In the genomic region with DNA sequence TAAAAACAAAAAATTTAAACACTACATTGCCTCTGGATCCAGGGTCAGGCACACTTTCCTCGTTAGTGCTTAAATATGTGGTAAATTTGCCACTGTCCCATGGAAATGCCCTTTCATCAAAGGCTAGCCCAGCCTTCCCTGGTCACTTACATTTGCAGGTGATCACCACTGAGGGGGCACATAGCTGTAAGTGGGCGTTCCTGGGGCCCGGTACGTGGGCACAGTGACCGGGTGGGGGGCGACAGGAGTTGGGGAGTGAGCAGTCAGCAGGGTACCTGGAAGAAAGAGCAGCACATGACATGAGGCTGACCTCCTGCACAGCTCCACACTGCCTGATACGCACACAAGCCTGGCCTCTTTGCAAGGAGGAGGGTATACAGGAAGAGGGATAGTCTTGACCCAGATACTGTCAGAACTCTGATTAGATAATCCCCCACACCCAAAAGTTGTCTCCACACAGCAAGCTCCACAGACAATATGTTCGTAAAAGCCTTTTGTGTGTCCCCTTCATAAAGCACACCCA, we compare ENCODE assay signal across 20 cellular contexts.
"Had no signal": no experiment of that assay in that cellular context is flagged by ENCODE, and none has a peak within 500 bp of the region (broad histone marks: within the 10 kb centered on the region; RNA-seq: fewer than 3 reads in every experiment).

No MANE protein-coding gene starts in this region.

- H3K9me3 ChIP-seq: gastroesophageal sphincter, heart left ventricle, left lung, sigmoid colon, SJSA1, spleen, thyroid gland had no signal

- H3K4me3 ChIP-seq: gastroesophageal sphincter, heart left ventricle, left lung, sigmoid colon, SJSA1, spleen, thyroid gland had no signal

- H3K4me1 ChIP-seq: left lung had no signal

- H2AFZ ChIP-seq: parathyroid adenoma had no signal

- H3K9ac ChIP-seq: parathyroid adenoma had no signal

- H3K4me3 Mint-ChIP-seq: activated CD8-positive, alpha-beta T cell treated with anti-CD3 and anti-CD28 coated beads for 36 hours; activated naive CD8-positive, alpha-beta T cell had no signal

- H3K9me3 Mint-ChIP-seq: activated CD8-positive, alpha-beta T cell treated with anti-CD3 and anti-CD28 coated beads for 36 hours had no signal

- H3K27me3 ChIP-seq: gastroesophageal sphincter, heart left ventricle, left lung, sigmoid colon, SJSA1, spleen, thyroid gland had no signal

- H3K27ac Mint-ChIP-seq: activated CD8-positive, alpha-beta T cell treated with anti-CD3 and anti-CD28 coated beads for 36 hours; activated naive CD8-positive, alpha-beta T cell had no signal

- H3K27ac ChIP-seq: gastroesophageal sphincter, heart left ventricle, left lung, parathyroid adenoma, sigmoid colon, SJSA1, spleen, thyroid gland, WERI-Rb-1 had no signal

- ATAC-seq: activated CD8-positive, alpha-beta T cell treated with anti-CD3 and anti-CD28 coated beads for 36 hours; esophagus mucosa; gastroesophageal sphincter; heart left ventricle; left lung had no signal

- H3K27me3 Mint-ChIP-seq: activated CD8-positive, alpha-beta T cell treated with anti-CD3 and anti-CD28 coated beads for 36 hours; activated naive CD8-positive, alpha-beta T cell had no signal

- DNase-seq: activated CD4-positive, alpha-beta T cell treated with anti-CD3 and anti-CD28 coated beads for 1 hour; activated CD8-positive, alpha-beta T cell treated with anti-CD3 and anti-CD28 coated beads for 36 hours; activated gamma-delta T cell; amygdala; caudate nucleus; heart left ventricle; left lung; mammary epithelial cell; sigmoid colon; spleen; stimulated activated CD4-positive, alpha-beta T cell treated with anti-CD3 and anti-CD28 coated beads, Interleukin-4, amount 100 ng/mL, for 4 hours; stimulated activated naive CD4-positive, alpha-beta T cell; T-helper 2 cell; thyroid gland; WERI-Rb-1 had no signal
